Comparison of ENCODE assay signal across 9 cellular contexts in genomic region chr12:46210835-46211439, GRCh38. TPM values are rescaled to one million over a fixed set of nuclear protein-coding genes. Genes with fewer than 3 reads are reported as not detected.
DNase-seq lines count a peak whose midpoint lies in the region; ATAC-seq and TF ChIP-seq lines count a peak whose summit lies in the region.
"Had no signal": no experiment of that assay in that cellular context is flagged by ENCODE, and none has a peak within 500 bp of the region (broad histone marks: within the 10 kb centered on the region; RNA-seq: fewer than 3 reads in every experiment).

No MANE protein-coding gene starts in this region.

- H3K9me3 ChIP-seq in SU-DHL-6 (ENCODE audit: insufficient read depth, low read length) (no peaks in the 10 kb centered on the region), endodermal cell (ENCODE audit: control insufficient read depth, low read length) (no peaks in the 10 kb centered on the region), sigmoid colon (no peaks in the 10 kb centered on the region)

- H3K27ac ChIP-seq in SU-DHL-6 (ENCODE audit: low read depth, low read length) (peak overlapping the region; percentile 76; the same call in 1 of the 2 replicates), endodermal cell (ENCODE audit: low read depth, low read length) (no peak overlapping the region), sigmoid colon (peak overlapping the region; percentile 73 to 79 (median 76))

- H2AFZ ChIP-seq in SU-DHL-6 (ENCODE audit: low read depth, low read length, severe bottlenecking), result no peak overlapping the region

- H3K9me3 Mint-ChIP-seq in activated CD4-positive, alpha-beta T cell treated with anti-CD3 and anti-CD28 coated beads for 36 hours (ENCODE audit: low read depth), result no peaks in the 10 kb centered on the region
- H3K9me3 Mint-ChIP-seq in endodermal cell, result no peaks in the 10 kb centered on the region

- H4K20me1 ChIP-seq in SU-DHL-6 (ENCODE audit: low read depth, low read length), result no peaks in the 10 kb centered on the region

- H3K36me3 Mint-ChIP-seq in activated CD4-positive, alpha-beta T cell treated with anti-CD3 and anti-CD28 coated beads for 36 hours (ENCODE audit: low read depth), result peaks cover 81% of the 10 kb centered on the region
- peaks cover 51% of the 10 kb centered on the region for H3K36me3 Mint-ChIP-seq in endodermal cell (ENCODE audit: low read depth)

- TF ChIP-seq EP300 in sigmoid colon (IDR thresholded peaks at IDR 0.05), result no peak

- no peak overlapping the region for H3K4me3 ChIP-seq in SU-DHL-6 (ENCODE audit: insufficient read depth, low read length, poor library complexity, severe bottlenecking)
- H3K4me3 ChIP-seq in endodermal cell (ENCODE audit: low read length), result no peak overlapping the region
- no peak overlapping the region for H3K4me3 ChIP-seq in sigmoid colon

- ATAC-seq in activated CD4-positive, alpha-beta T cell treated with anti-CD3 and anti-CD28 coated beads for 36 hours, result no peak
- ATAC-seq in HG03439 (IDR thresholded peaks at IDR 0.05; ENCODE audit: unreplicated experiment) (no peak), HG02571 (IDR thresholded peaks at IDR 0.05; ENCODE audit: unreplicated experiment) (no peak)

- H3K27me3 ChIP-seq in SU-DHL-6 (ENCODE audit: low read length) (no peaks in the 10 kb centered on the region), endodermal cell (ENCODE audit: control insufficient read depth, insufficient read depth, low read length, poor library complexity, severe bottlenecking) (no peaks in the 10 kb centered on the region), sigmoid colon (no peaks in the 10 kb centered on the region)

- H3K9ac ChIP-seq in SU-DHL-6 (ENCODE audit: low read length) (no peak overlapping the region), endodermal cell (ENCODE audit: extremely low read depth, low read length, poor library complexity, severe bottlenecking) (no peak overlapping the region)

- CTCF ChIA-PET in activated CD4-positive, alpha-beta T cell treated with anti-CD3 and anti-CD28 coated beads for 36 hours (lab: Charles Lee), result interaction anchor here (0.9 kb wide), 1 partner anchor 157 kb away, joined by 3 read pairs; no protein-coding TSS in a partner anchor

- TF ChIP-seq CTCF in SU-DHL-6 (IDR thresholded peaks at IDR 0.05; ENCODE audit: insufficient read depth, low read length, poor library complexity, severe bottlenecking) (no peak), endodermal cell (conservative IDR thresholded peaks at IDR 0.05) (no peak), sigmoid colon (IDR thresholded peaks at IDR 0.05) (no peak)

- peak overlapping the region; percentile 40 for H3K4me2 ChIP-seq in SU-DHL-6 (ENCODE audit: low read depth, low read length, poor library complexity, severe bottlenecking)

- TF ChIP-seq POLR2A in sigmoid colon (IDR thresholded peaks at IDR 0.05), result no peak

- DNase-seq in activated CD4-positive, alpha-beta T cell treated with anti-CD3 and anti-CD28 coated beads for 36 hours, result peak; percentile 18
- no peak for DNase-seq in activated CD4-positive, alpha-beta T cell treated with anti-CD3 and anti-CD28 coated beads, Interleukin-2, amount 50 U/mL, for 1 hour
- DNase-seq in endodermal cell (no peak), sigmoid colon (no peak), pons (ENCODE audit: low spot score) (no peak)
- DNase-seq: NCI-H1417 treated with DMSO at 0.1 percent for 48 hours had no signal

- no peaks in the 10 kb centered on the region for H3K27me3 Mint-ChIP-seq in activated CD4-positive, alpha-beta T cell treated with anti-CD3 and anti-CD28 coated beads for 36 hours
- H3K27me3 Mint-ChIP-seq in endodermal cell (ENCODE audit: insufficient read depth), result no peaks in the 10 kb centered on the region

- POLR2A ChIA-PET in activated CD4-positive, alpha-beta T cell treated with anti-CD3 and anti-CD28 coated beads for 36 hours (lab: Charles Lee), result interaction anchor here (1.2 to 2.0 kb wide), 2 partner anchors 56 to 59 kb away, joined by 4 to 5 read pairs; no protein-coding TSS in a partner anchor

- intact Hi-C loops in activated CD4-positive, alpha-beta T cell treated with anti-CD3 and anti-CD28 coated beads for 36 hours (cut with DNase I, micrococcal nuclease), result loop anchor here (1.0 to 10.0 kb wide), 14 partner anchors 7 to 1494 kb away; partner anchors contain the start of genes RPAP3 (in 2 of the 2), ARID2 (in 1 of the 2), SCAF11 (in 1 of the 2) and SLC38A1 (in 1 of the 2)
- intact Hi-C loops in sigmoid colon (cut with DNase I), result no loop called here

- H3K4me3 Mint-ChIP-seq in activated CD4-positive, alpha-beta T cell treated with anti-CD3 and anti-CD28 coated beads for 36 hours, result peak overlapping the region; percentile 58
- H3K4me3 Mint-ChIP-seq in endodermal cell, result no peak overlapping the region

- H3K4me1 Mint-ChIP-seq in activated CD4-positive, alpha-beta T cell treated with anti-CD3 and anti-CD28 coated beads for 36 hours, result peaks cover 87% of the 10 kb centered on the region
- peaks cover 24% of the 10 kb centered on the region for H3K4me1 Mint-ChIP-seq in endodermal cell

- H3K9me2 ChIP-seq in SU-DHL-6 (replicated peaks; ENCODE audit: insufficient read depth, low read length), result no peaks in the 10 kb centered on the region

- H3K36me3 ChIP-seq in SU-DHL-6 (ENCODE audit: low read length) (peaks cover 47% of the 10 kb centered on the region), endodermal cell (ENCODE audit: control insufficient read depth, insufficient read depth, low read length) (peaks cover 69% of the 10 kb centered on the region), sigmoid colon (no peaks in the 10 kb centered on the region)

- peaks cover 5% of the 10 kb centered on the region for H3K4me1 ChIP-seq in endodermal cell (ENCODE audit: control insufficient read depth, insufficient read depth, low read length)
- peaks cover 0 to 100% (median 77%) of the 10 kb centered on the region in 4 donors for H3K4me1 ChIP-seq in sigmoid colon

- 93 to 96% methylated on average over 6 of the region's 6 CpGs for WGBS in endodermal cell (ENCODE audit: insufficient coverage in 1 of 2, insufficient read length in 1 of 2), 2 experiments
- 81 to 91% methylated on average over 6 of the region's 6 CpGs for WGBS in sigmoid colon, 2 donors

- H3K79me2 ChIP-seq in SU-DHL-6 (ENCODE audit: insufficient read depth, low read length), result peaks cover 41% of the 10 kb centered on the region

- H3F3A ChIP-seq in SU-DHL-6 (ENCODE audit: insufficient read depth), result peaks cover 16% of the 10 kb centered on the region; the same call in 1 of the 2 replicates

- H3K27ac Mint-ChIP-seq in activated CD4-positive, alpha-beta T cell treated with anti-CD3 and anti-CD28 coated beads for 36 hours, result peak overlapping the region; percentile 97
- H3K27ac Mint-ChIP-seq in endodermal cell, result peak overlapping the region; percentile 57

RNA-seq across cellular contexts. Expression of gene SLC38A1, which starts 57.9 kb away (rescaled TPM):
- 100 to 1,000 TPM; 167 to 180 TPM for total RNA-seq in activated CD4-positive, alpha-beta T cell treated with anti-CD3 and anti-CD28 coated beads for 36 hours
- total RNA-seq in endodermal cell (100 to 1,000 TPM in 1 of 2 donors, 10 to 100 TPM in 1; 77.7 to 107 TPM), sigmoid colon (100 to 1,000 TPM; 149 to 209 (median 177) TPM)
- 101 TPM for polyA plus RNA-seq in endodermal cell (2013, experiment 1 of 2)
- 82.0 TPM for polyA plus RNA-seq in endodermal cell (2013, experiment 2 of 2)
- polyA plus RNA-seq in sigmoid colon, result 10 to 100 TPM in 2 of 3 donors, 1 to 10 TPM in 1; 8.4 to 54.9 (median 11.1) TPM
